9 cellular contexts compared by ENCODE assay signal in genomic region chr4:170990989-170991589, GRCh38.
DNase-seq lines count a peak whose midpoint lies in the region; ATAC-seq lines count a peak whose summit lies in the region.
"Had no signal": no experiment of that assay in that cellular context is flagged by ENCODE, and none has a peak within 500 bp of the region (broad histone marks: within the 10 kb centered on the region; RNA-seq: fewer than 3 reads in every experiment).

No MANE protein-coding gene starts in this region.

- peak; percentile 1 for DNase-seq in DMS153 (lab: John Stamatoyannopoulos, UW)
- peak; percentile 88 for DNase-seq in SK-MEL-5 (ENCODE audit: low read depth, low spot score)
- peak; percentile 1 for DNase-seq in iris pigment epithelial cell (ENCODE audit: low read depth)
- DNase-seq in activated gamma-delta T cell (lab: John Stamatoyannopoulos, UW), result no peak
- no peak for DNase-seq in stimulated activated effector memory CD8-positive, alpha-beta T cell treated with anti-CD3 and anti-CD28 coated beads, Interleukin-12 subunit alpha, Interleukin-12 subunit beta, amount 100 ng/mL, for 72 hours (ENCODE audit: low spot score in 2 of 2)
- DNase-seq in stimulated activated CD4-positive, alpha-beta T cell treated with anti-CD3 and anti-CD28 coated beads, Interleukin-4, amount 100 ng/mL, for 4 hours, result no peak
- DNase-seq: IMR-90 had no signal

- peak; percentile 87 for ATAC-seq in GM19467 (IDR thresholded peaks at IDR 0.05; ENCODE audit: unreplicated experiment)
- peak; percentile 89 for ATAC-seq in HG03457 (IDR thresholded peaks at IDR 0.05; ENCODE audit: unreplicated experiment)
- ATAC-seq in stimulated activated effector memory CD8-positive, alpha-beta T cell treated with anti-CD3 and anti-CD28 coated beads, Interleukin-12 subunit alpha, Interleukin-12 subunit beta, amount 100 ng/mL, for 72 hours, result no peak

- peaks cover 10% of the 10 kb centered on the region for H3K9me3 Mint-ChIP-seq in stimulated activated effector memory CD8-positive, alpha-beta T cell treated with anti-CD3 and anti-CD28 coated beads, Interleukin-12 subunit alpha, Interleukin-12 subunit beta, amount 100 ng/mL, for 72 hours

- H3K27ac Mint-ChIP-seq in stimulated activated effector memory CD8-positive, alpha-beta T cell treated with anti-CD3 and anti-CD28 coated beads, Interleukin-12 subunit alpha, Interleukin-12 subunit beta, amount 100 ng/mL, for 72 hours, result no peak overlapping the region

- no peak overlapping the region for H3K4me3 Mint-ChIP-seq in stimulated activated effector memory CD8-positive, alpha-beta T cell treated with anti-CD3 and anti-CD28 coated beads, Interleukin-12 subunit alpha, Interleukin-12 subunit beta, amount 100 ng/mL, for 72 hours

- H3K4me1 Mint-ChIP-seq in stimulated activated effector memory CD8-positive, alpha-beta T cell treated with anti-CD3 and anti-CD28 coated beads, Interleukin-12 subunit alpha, Interleukin-12 subunit beta, amount 100 ng/mL, for 72 hours, result no peaks in the 10 kb centered on the region

- in situ Hi-C loops in SK-MEL-5 (cut with HindIII; ENCODE audit: low pct_unique_long_range_greater_than_20kb, low sequenced_read_pairs), result no loop called here

- no peaks in the 10 kb centered on the region for H3K36me3 Mint-ChIP-seq in stimulated activated effector memory CD8-positive, alpha-beta T cell treated with anti-CD3 and anti-CD28 coated beads, Interleukin-12 subunit alpha, Interleukin-12 subunit beta, amount 100 ng/mL, for 72 hours

Comparison
In these comparisons a context has a peak if more than half of its experiments do, and no peak if none do; other contexts are left out.
1. DNase-seq: peak in DMS153 (single experiment), SK-MEL-5 (single experiment) and iris pigment epithelial cell (single experiment); none in activated gamma-delta T cell (single experiment), stimulated activated effector memory CD8-positive, alpha-beta T cell treated with anti-CD3 and anti-CD28 coated beads, Interleukin-12 subunit alpha, Interleukin-12 subunit beta, amount 100 ng/mL, for 72 hours (0 of 2) and stimulated activated CD4-positive, alpha-beta T cell treated with anti-CD3 and anti-CD28 coated beads, Interleukin-4, amount 100 ng/mL, for 4 hours (0 of 2).